In the genomic region with DNA sequence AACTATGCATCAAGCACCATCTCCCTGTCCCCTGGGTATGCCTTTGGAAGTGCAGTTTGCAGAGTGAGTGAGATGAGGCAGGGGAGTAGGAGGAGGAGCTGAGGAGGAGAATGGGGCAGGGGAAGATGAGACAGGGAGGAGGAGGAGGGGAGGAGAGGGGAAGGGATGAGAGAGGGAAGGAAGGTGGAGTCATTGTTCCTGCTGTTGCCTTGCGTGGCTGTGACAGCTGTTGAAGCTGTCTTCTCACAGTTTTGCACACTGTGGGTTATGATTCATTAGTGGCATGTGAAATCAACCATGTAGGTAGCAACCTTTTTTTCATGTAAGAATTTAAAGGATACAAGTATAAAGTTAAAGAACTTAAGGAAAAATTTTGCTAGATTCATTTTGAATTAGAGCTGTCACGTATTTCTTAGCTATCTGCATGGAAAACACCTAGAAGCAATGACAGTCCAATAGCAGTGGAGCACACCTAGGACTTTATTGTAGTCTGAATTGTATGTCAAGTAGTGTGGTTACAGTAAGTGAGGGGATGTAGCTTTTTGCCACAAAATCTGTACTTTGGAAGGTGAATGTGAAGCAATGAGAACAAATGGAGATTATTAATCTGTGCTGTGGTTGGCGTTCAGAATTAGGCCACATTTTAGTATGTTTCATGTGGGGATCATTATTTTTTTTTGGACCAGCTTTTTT, we compare ENCODE assay signal across 9 cellular contexts. TPM values are rescaled to one million over a fixed set of nuclear protein-coding genes. Genes with fewer than 3 reads are reported as not detected.
DNase-seq lines count a peak whose midpoint lies in the region; ATAC-seq and TF ChIP-seq lines count a peak whose summit lies in the region.
"Had no signal": no experiment of that assay in that cellular context is flagged by ENCODE, and none has a peak within 500 bp of the region (broad histone marks: within the 10 kb centered on the region; RNA-seq: fewer than 3 reads in every experiment).

No MANE protein-coding gene starts in this region.

- H3K4me1 ChIP-seq in CD8-positive, alpha-beta memory T cell (ENCODE audit: insufficient read depth, low read length) = peaks cover 31% of the 10 kb centered on the region
- H3K4me1 ChIP-seq: ascending aorta had no signal

- peak; percentile 63 for ATAC-seq in GM21447 (IDR thresholded peaks at IDR 0.05; ENCODE audit: unreplicated experiment)
- no peak for ATAC-seq in effector memory CD8-positive, alpha-beta T cell (replicated peaks)

- TF ChIP-seq POLR2A in erythroblast (IDR thresholded peaks at IDR 0.05; ENCODE audit: low read length) = no peak

- in situ Hi-C loops in G401 (cut with HindIII; ENCODE audit: low sequenced_read_pairs) = no loop called here

- no peaks in the 10 kb centered on the region for H3K9me3 ChIP-seq in CD8-positive, alpha-beta memory T cell (ENCODE audit: low read length)
- H3K9me3 ChIP-seq: ascending aorta had no signal

- peak overlapping the region in 7 of 8 donors; percentile 8 to 93 (median 76) for H3K27ac Mint-ChIP-seq in CD8-positive, alpha-beta memory T cell
- H3K27ac Mint-ChIP-seq in effector memory CD8-positive, alpha-beta T cell = peak overlapping the region; percentile 59 to 70

- no peak overlapping the region for H3K27ac ChIP-seq in CD8-positive, alpha-beta memory T cell (ENCODE audit: low read depth, low read length)
- H3K27ac ChIP-seq: ascending aorta had no signal

- H3K27me3 Mint-ChIP-seq in CD8-positive, alpha-beta memory T cell = no peaks in the 10 kb centered on the region
- no peaks in the 10 kb centered on the region for H3K27me3 Mint-ChIP-seq in effector memory CD8-positive, alpha-beta T cell

- peaks cover 7 to 21% (median 10%) of the 10 kb centered on the region in 3 donors for H3K36me3 Mint-ChIP-seq in CD8-positive, alpha-beta memory T cell
- H3K36me3 Mint-ChIP-seq in effector memory CD8-positive, alpha-beta T cell (ENCODE audit: insufficient read depth) = peaks cover 7% of the 10 kb centered on the region

- no peak for DNase-seq in CD8-positive, alpha-beta memory T cell
- DNase-seq in NAMALWA (ENCODE audit: low spot score) (peak; percentile 61), G401 (ENCODE audit: low spot score) (no peak), DMS53 (lab: John Stamatoyannopoulos, UW) (no peak), erythroblast (lab: John Stamatoyannopoulos, UW) (no peak)
- no peak for DNase-seq in effector memory CD8-positive, alpha-beta T cell
- no peak for DNase-seq in stimulated activated CD4-positive, alpha-beta T cell treated with anti-CD3 and anti-CD28 coated beads, Interleukin-2, amount 100 ng/mL, for 48 hours

- H3K36me3 ChIP-seq in CD8-positive, alpha-beta memory T cell (ENCODE audit: insufficient read depth, low read length) = no peaks in the 10 kb centered on the region
- H3K36me3 ChIP-seq: ascending aorta had no signal

- CTCF ChIA-PET in CD8-positive, alpha-beta memory T cell (lab: Charles Lee) = interaction anchor here (1.0 to 2.9 kb wide), 2 partner anchors 48 to 174 kb away, joined by 3 to 9 read pairs; a partner anchor contains a TSS

- H3K4me3 Mint-ChIP-seq in CD8-positive, alpha-beta memory T cell = peak overlapping the region in 2 of 7 donors; percentile 3 to 77
- peak overlapping the region in 1 of 2 donors; percentile 6 for H3K4me3 Mint-ChIP-seq in effector memory CD8-positive, alpha-beta T cell

- no peaks in the 10 kb centered on the region for H3K27me3 ChIP-seq in CD8-positive, alpha-beta memory T cell (ENCODE audit: insufficient read depth, low read length, poor library complexity, severe bottlenecking)
- H3K27me3 ChIP-seq: ascending aorta had no signal

- no peaks in the 10 kb centered on the region for H3K9me3 Mint-ChIP-seq in CD8-positive, alpha-beta memory T cell
- H3K9me3 Mint-ChIP-seq in effector memory CD8-positive, alpha-beta T cell = no peaks in the 10 kb centered on the region

- POLR2A ChIA-PET in CD8-positive, alpha-beta memory T cell (lab: Charles Lee) = interaction anchor here (1.8 kb wide), 1 partner anchor 20 kb away, joined by 7 read pairs; no protein-coding TSS in a partner anchor

- no peak overlapping the region for H3K4me3 ChIP-seq in CD8-positive, alpha-beta memory T cell (ENCODE audit: low read length)
- H3K4me3 ChIP-seq: ascending aorta had no signal

- peaks cover 41 to 66% (median 56%) of the 10 kb centered on the region in 3 donors for H3K4me1 Mint-ChIP-seq in CD8-positive, alpha-beta memory T cell
- H3K4me1 Mint-ChIP-seq in effector memory CD8-positive, alpha-beta T cell (ENCODE audit: low read depth in 2 of 2) = peaks cover 20 to 31% of the 10 kb centered on the region in 2 donors

RNA-seq across cellular contexts. Expression of a gene that starts 21.7 kb away (rescaled TPM):
- 10 to 100 TPM; 70.6 to 74.8 TPM for total RNA-seq in CD8-positive, alpha-beta memory T cell
- polyA plus RNA-seq in CD8-positive, alpha-beta memory T cell = 81.1 TPM
- total RNA-seq in G401 (2014; rRNA removed; shearing (Covaris generic)) = 30.2 and 34.2 TPM in 2 replicates

RNA-seq across cellular contexts. Expression of a gene that starts 42.9 kb away (rescaled TPM):
- total RNA-seq in CD8-positive, alpha-beta memory T cell = 100 to 1,000 TPM; 363 to 374 TPM
- polyA plus RNA-seq in CD8-positive, alpha-beta memory T cell = 182 TPM
- 0.37 and 0.98 TPM in 2 replicates for total RNA-seq in G401 (2014; rRNA removed; shearing (Covaris generic))

Comparison
In these comparisons a context has a peak if more than half of its experiments do, and no peak if none do; other contexts are left out.
1. RNA of a gene that starts 42.9 kb away (total RNA-seq): 363 to 374 TPM in CD8-positive, alpha-beta memory T cell; 0.37 to 0.98 TPM in G401; every median in the first group is over 100 times any median in the second.